In genomic region chr17:58092797-58093385, GRCh38 we compare ENCODE assay signal across 24 cellular contexts. TPM values are rescaled to one million over a fixed set of nuclear protein-coding genes. Genes with fewer than 3 reads are reported as not detected.
DNase-seq lines count a peak whose midpoint lies in the region; ATAC-seq, FAIRE-seq and TF ChIP-seq lines count a peak whose summit lies in the region.
"Had no signal": no experiment of that assay in that cellular context is flagged by ENCODE, and none has a peak within 500 bp of the region (broad histone marks: within the 10 kb centered on the region; RNA-seq: fewer than 3 reads in every experiment).

No MANE protein-coding gene starts in this region.

- intact Hi-C loops in activated naive CD4-positive, alpha-beta T cell treated with anti-CD3 and anti-CD28 coated beads for 36 hours (cut with micrococcal nuclease) = no loop called here
- intact Hi-C loops in psoas muscle (cut with DNase I) = no loop called here

- no peak for FAIRE-seq in urothelium cell line (lab: Jason Lieb, UNC)
- FAIRE-seq: endothelial cell of umbilical vein, G401.6 had no signal

- CTCF ChIA-PET in activated naive CD4-positive, alpha-beta T cell treated with anti-CD3 and anti-CD28 coated beads for 36 hours (lab: Charles Lee) = interaction anchor here (0.6 kb wide), 1 partner anchor 325 kb away, joined by 4 read pairs; no protein-coding TSS in a partner anchor

- H3K27me3 ChIP-seq in psoas muscle (ENCODE audit: insufficient read depth in 3 of 3, low read length in 2 of 3) = no peaks in the 10 kb centered on the region
- H3K27me3 ChIP-seq: left lung had no signal

- peaks cover 17% of the 10 kb centered on the region for H3K4me1 Mint-ChIP-seq in activated naive CD4-positive, alpha-beta T cell treated with anti-CD3 and anti-CD28 coated beads for 36 hours (ENCODE audit: low read depth)
- peaks cover 33% of the 10 kb centered on the region for H3K4me1 Mint-ChIP-seq in neural crest cell
- H3K4me1 Mint-ChIP-seq: CD14-positive monocyte had no signal

- no peak for ATAC-seq in psoas muscle
- ATAC-seq: left lung; stimulated activated memory B cell treated with anti-CD40 and anti-IgM and Interleukin-4, amounts not matched to agents 10 μg/mL and 1 μg/mL and 100 μg/mL, for 72 hours had no signal

- H3K36me3 ChIP-seq in psoas muscle (ENCODE audit: insufficient read depth in 1 of 2, low read depth in 1 of 2) = peaks cover 15 to 75% of the 10 kb centered on the region in 2 donors

- TF ChIP-seq CTCF in neural crest cell (conservative IDR thresholded peaks at IDR 0.05) = no peak
- no peak for TF ChIP-seq CTCF in psoas muscle (IDR thresholded peaks at IDR 0.05)

- peaks cover 25% of the 10 kb centered on the region for H3K36me3 Mint-ChIP-seq in activated naive CD4-positive, alpha-beta T cell treated with anti-CD3 and anti-CD28 coated beads for 36 hours (ENCODE audit: low read depth)
- H3K36me3 Mint-ChIP-seq in neural crest cell (ENCODE audit: low read depth) = peaks cover 49% of the 10 kb centered on the region

- H3K4me1 ChIP-seq in psoas muscle = peaks cover 19% of the 10 kb centered on the region
- H3K4me1 ChIP-seq: left lung had no signal

- DNase-seq in activated naive CD4-positive, alpha-beta T cell treated with anti-CD3 and anti-CD28 coated beads for 36 hours = no peak
- no peak for DNase-seq in activated naive CD4-positive, alpha-beta T cell (lab: John Stamatoyannopoulos, UW)
- DNase-seq in HPDE6-E6E7 (ENCODE audit: extremely low spot score) (peak; percentile 44), ecto neural progenitor cell (ENCODE audit: low spot score) (peak; percentile 31), neural crest cell (ENCODE audit: low read depth, low spot score) (no peak), psoas muscle (no peak), NCI-H2227 (lab: John Stamatoyannopoulos, UW; ENCODE audit: unreplicated experiment) (no peak), urothelium cell line (ENCODE audit: low spot score) (no peak)
- DNase-seq: activated B cell treated with CpG ODN at 0.5 μM for 24 hours; KBM-7; left lung; midbrain; stimulated activated CD4-positive, alpha-beta T cell treated with anti-CD3 and anti-CD28 coated beads, Interleukin-2, amount 100 ng/mL, for 24 hours had no signal

- no peaks in the 10 kb centered on the region for H3K27me3 Mint-ChIP-seq in activated naive CD4-positive, alpha-beta T cell treated with anti-CD3 and anti-CD28 coated beads for 36 hours (ENCODE audit: low read depth)
- no peaks in the 10 kb centered on the region for H3K27me3 Mint-ChIP-seq in neural crest cell (ENCODE audit: low read depth)
- H3K27me3 Mint-ChIP-seq: activated B cell treated with CpG ODN at 0.5 μM for 24 hours; dendritic cell treated with granulocyte-macrophage colony-stimulating factor and Interleukin-4, amounts not matched to agents 40 ng/mL and 50 ng/mL, for 4 days; stimulated activated memory B cell treated with anti-CD40 and anti-IgM and Interleukin-4, amounts not matched to agents 10 μg/mL and 1 μg/mL and 100 μg/mL, for 72 hours had no signal

- no peak overlapping the region for H3K4me3 ChIP-seq in psoas muscle
- H3K4me3 ChIP-seq: left lung, thoracic aorta had no signal

- H3K9me3 ChIP-seq in psoas muscle = no peaks in the 10 kb centered on the region
- H3K9me3 ChIP-seq: left lung, thoracic aorta had no signal

- no peak overlapping the region for H3K27ac ChIP-seq in psoas muscle
- H3K27ac ChIP-seq: left lung, thoracic aorta had no signal

- no peak overlapping the region for H3K4me3 Mint-ChIP-seq in activated naive CD4-positive, alpha-beta T cell treated with anti-CD3 and anti-CD28 coated beads for 36 hours
- H3K4me3 Mint-ChIP-seq in neural crest cell = peak overlapping the region; percentile 31
- H3K4me3 Mint-ChIP-seq: activated B cell treated with CpG ODN at 0.5 μM for 24 hours; CD14-positive monocyte; dendritic cell treated with granulocyte-macrophage colony-stimulating factor and Interleukin-4, amounts not matched to agents 40 ng/mL and 50 ng/mL, for 4 days; stimulated activated memory B cell treated with anti-CD40 and anti-IgM and Interleukin-4, amounts not matched to agents 10 μg/mL and 1 μg/mL and 100 μg/mL, for 72 hours had no signal

- H3K27ac Mint-ChIP-seq in activated naive CD4-positive, alpha-beta T cell treated with anti-CD3 and anti-CD28 coated beads for 36 hours = peak overlapping the region; percentile 16
- H3K27ac Mint-ChIP-seq in neural crest cell (ENCODE audit: unreplicated experiment) = no peak overlapping the region
- H3K27ac Mint-ChIP-seq: activated B cell treated with CpG ODN at 0.5 μM for 24 hours; dendritic cell treated with granulocyte-macrophage colony-stimulating factor and Interleukin-4, amounts not matched to agents 40 ng/mL and 50 ng/mL, for 4 days; stimulated activated memory B cell treated with anti-CD40 and anti-IgM and Interleukin-4, amounts not matched to agents 10 μg/mL and 1 μg/mL and 100 μg/mL, for 72 hours had no signal

- 70 to 82% (median 81%) methylated on average over 7 of the region's 7 CpGs for WGBS in psoas muscle, 3 donors

- H3K9me3 Mint-ChIP-seq in activated naive CD4-positive, alpha-beta T cell treated with anti-CD3 and anti-CD28 coated beads for 36 hours = no peaks in the 10 kb centered on the region
- H3K9me3 Mint-ChIP-seq in neural crest cell = no peaks in the 10 kb centered on the region
- H3K9me3 Mint-ChIP-seq: activated B cell treated with CpG ODN at 0.5 μM for 24 hours; dendritic cell treated with granulocyte-macrophage colony-stimulating factor and Interleukin-4, amounts not matched to agents 40 ng/mL and 50 ng/mL, for 4 days; stimulated activated memory B cell treated with anti-CD40 and anti-IgM and Interleukin-4, amounts not matched to agents 10 μg/mL and 1 μg/mL and 100 μg/mL, for 72 hours had no signal

RNA-seq across cellular contexts. Expression of gene DYNLL2, which starts 9.7 kb away (rescaled TPM):
- total RNA-seq in activated naive CD4-positive, alpha-beta T cell treated with anti-CD3 and anti-CD28 coated beads for 36 hours = 10 to 100 TPM; 19.1 to 19.4 TPM
- total RNA-seq in neural crest cell = 95.9 and 99.9 TPM in 2 replicates
- total RNA-seq in psoas muscle = 10 to 100 TPM; 45.5 to 51.1 (median 47.2) TPM
- polyA plus RNA-seq in psoas muscle = 10 to 100 TPM; 28.9 to 84.3 (median 44.0) TPM

RNA-seq across cellular contexts. Expression of gene OR4D1, which starts 55.3 kb away (rescaled TPM):
- total RNA-seq in activated naive CD4-positive, alpha-beta T cell treated with anti-CD3 and anti-CD28 coated beads for 36 hours = under 1 TPM; 0.21 to 0.40 TPM
- total RNA-seq in neural crest cell (0.12 TPM in 1 of 2 replicates, not detected in the other), psoas muscle (not detected)
- under 1 TPM in 2 of 3 donors, not detected in 1; 0.03 TPM for polyA plus RNA-seq in psoas muscle
- total RNA-seq: activated B cell treated with CpG ODN at 0.5 μM for 24 hours, cardiac septum, endothelial cell of umbilical vein, HT-29, left lung, pulmonary artery endothelial cell, skeletal muscle tissue, thoracic aorta had no signal
- polyA plus RNA-seq: AG04450, CD14-positive monocyte, endothelial cell of umbilical vein had no signal

Comparison
In these comparisons a context has a peak if more than half of its experiments do, and no peak if none do; other contexts are left out.
1. DNase-seq: peak in HPDE6-E6E7 (single experiment) and ecto neural progenitor cell (single experiment); none in activated naive CD4-positive, alpha-beta T cell treated with anti-CD3 and anti-CD28 coated beads for 36 hours (single experiment), activated naive CD4-positive, alpha-beta T cell (0 of 4), neural crest cell (single experiment), psoas muscle (0 of 2), NCI-H2227 (single experiment) and urothelium cell line (single experiment).